In genomic region chr10:79437111-79437814, GRCh38 we compare ENCODE assay signal across 17 cellular contexts. TPM values are rescaled to one million over a fixed set of nuclear protein-coding genes. Genes with fewer than 3 reads are reported as not detected.
DNase-seq lines count a peak whose midpoint lies in the region; ATAC-seq, FAIRE-seq and TF ChIP-seq lines count a peak whose summit lies in the region.
"Had no signal": no experiment of that assay in that cellular context is flagged by ENCODE, and none has a peak within 500 bp of the region (broad histone marks: within the 10 kb centered on the region; RNA-seq: fewer than 3 reads in every experiment).

No MANE protein-coding gene starts in this region.

- peaks cover 59% of the 10 kb centered on the region for H3K4me1 ChIP-seq in astrocyte (ENCODE audit: insufficient read depth, low read length)
- H3K4me1 ChIP-seq in keratinocyte (ENCODE audit: control insufficient read depth, extremely low read depth, insufficient read depth, low read length), result peaks cover 19% of the 10 kb centered on the region
- peaks cover 98% of the 10 kb centered on the region for H3K4me1 ChIP-seq in stomach smooth muscle (ENCODE audit: control insufficient read depth, insufficient read depth, low read length)

- H4K20me1 ChIP-seq in astrocyte (ENCODE audit: insufficient read depth, low read length) (peaks cover 79% of the 10 kb centered on the region), keratinocyte (ENCODE audit: control insufficient read depth, extremely low read depth, insufficient read depth, low read length) (peaks cover 4% of the 10 kb centered on the region)

- H3K27me3 ChIP-seq in H7 (ENCODE audit: control insufficient read depth, insufficient read depth, low read length), result no peaks in the 10 kb centered on the region
- no peaks in the 10 kb centered on the region for H3K27me3 ChIP-seq in astrocyte (ENCODE audit: insufficient read depth, low read length)
- peaks cover 9% of the 10 kb centered on the region for H3K27me3 ChIP-seq in keratinocyte (ENCODE audit: control insufficient read depth, extremely low read depth, insufficient read depth, low read length)
- H3K27me3 ChIP-seq in stomach smooth muscle (ENCODE audit: control insufficient read depth in 1 of 2, insufficient read depth in 2 of 2, low read length in 2 of 2), result no peaks in the 10 kb centered on the region
- H3K27me3 ChIP-seq: BLaER1 treated with 17β-estradiol and CSF1 and Interleukin-3, amounts not matched to agents 10 nM and 100 nM had no signal

- DNase-seq in H7, result peak; percentile 15
- no peak for DNase-seq in astrocyte (ENCODE audit: low read depth)
- no peak for DNase-seq in keratinocyte (ENCODE audit: low read depth, low spot score)
- DNase-seq in stimulated activated CD4-positive, alpha-beta T cell treated with anti-CD3 and anti-CD28 coated beads, Interleukin-15, amount 100 ng/mL, for 24 hours, result no peak
- DNase-seq in stimulated activated CD4-positive, alpha-beta T cell treated with anti-CD3 and anti-CD28 coated beads, Interleukin-4, amount 100 ng/mL, for 4 hours, result no peak
- DNase-seq: activated gamma-delta T cell; cortex of kidney; foreskin fibroblast; islet precursor cell; naive thymus-derived CD8-positive, alpha-beta T cell; stimulated activated CD4-positive, alpha-beta T cell treated with anti-CD3 and anti-CD28 coated beads, Interleukin-12 subunit alpha, Interleukin-12 subunit beta, amount 100 ng/mL, for 4 hours; T-helper 2 cell had no signal

- no peaks in the 10 kb centered on the region for H3K9me3 ChIP-seq in astrocyte (ENCODE audit: insufficient read depth, low read depth, low read length)
- no peaks in the 10 kb centered on the region for H3K9me3 ChIP-seq in keratinocyte (ENCODE audit: control insufficient read depth, low read depth, low read length)
- H3K9me3 ChIP-seq in stomach smooth muscle (ENCODE audit: control insufficient read depth in 2 of 2, low read length in 2 of 2), result no peaks in the 10 kb centered on the region
- H3K9me3 ChIP-seq: BLaER1 treated with 17β-estradiol and CSF1 and Interleukin-3, amounts not matched to agents 10 nM and 100 nM had no signal

- H3K9ac ChIP-seq in astrocyte (ENCODE audit: low read length), result no peak overlapping the region
- H3K9ac ChIP-seq in keratinocyte (ENCODE audit: control insufficient read depth, extremely low read depth, insufficient read depth, low read length), result no peak overlapping the region
- H3K9ac ChIP-seq in stomach smooth muscle (ENCODE audit: low read length in 2 of 2), result peak overlapping the region; percentile 47 to 60

- peaks cover 33% of the 10 kb centered on the region for H3K4me1 Mint-ChIP-seq in astrocyte (ENCODE audit: low read depth, unreplicated experiment)
- H3K4me1 Mint-ChIP-seq: naive thymus-derived CD8-positive, alpha-beta T cell had no signal

- dilution Hi-C loops in keratinocyte (cut with MboI; ENCODE audit: extremely low pct_ligation_motif_present, low sequenced_read_pairs), result no loop called here

- ATAC-seq in GM19395 (IDR thresholded peaks at IDR 0.05; ENCODE audit: unreplicated experiment), result no peak
- ATAC-seq in GM18502 (IDR thresholded peaks at IDR 0.05; ENCODE audit: poor library complexity, unreplicated experiment), result no peak
- ATAC-seq: naive thymus-derived CD8-positive, alpha-beta T cell had no signal

- H3K4me2 ChIP-seq in astrocyte (ENCODE audit: low read length) (peak overlapping the region; percentile 14), keratinocyte (ENCODE audit: control insufficient read depth, extremely low read depth, insufficient read depth, low read depth, low read length) (peak overlapping the region; percentile 14)

- H3K4me3 ChIP-seq in H7 (ENCODE audit: insufficient read depth, low read depth, low read length) (no peak overlapping the region), astrocyte (ENCODE audit: insufficient read depth, low read depth, low read length) (no peak overlapping the region), keratinocyte (ENCODE audit: control insufficient read depth in 2 of 3, extremely low read depth in 1 of 3, insufficient read depth in 2 of 3, low read depth in 1 of 3, low read length in 3 of 3) (no peak overlapping the region), stomach smooth muscle (ENCODE audit: low read length in 2 of 2) (peak overlapping the region in 1 of 2 donors; percentile 55)
- H3K4me3 ChIP-seq: BLaER1 treated with 17β-estradiol and CSF1 and Interleukin-3, amounts not matched to agents 10 nM and 100 nM had no signal

- H3K27ac Mint-ChIP-seq in astrocyte (ENCODE audit: unreplicated experiment), result no peak overlapping the region

- TF ChIP-seq CTCF in astrocyte (IDR thresholded peaks at IDR 0.05; ENCODE audit: insufficient read depth, low read depth, low read length) (no peak), keratinocyte (optimal IDR thresholded peaks at IDR 0.05 in 1 of 3, IDR thresholded peaks at IDR 0.05 in 1 of 3, conservative IDR thresholded peaks at IDR 0.05 in 1 of 3; ENCODE audit: extremely low read depth in 1 of 3, insufficient read depth in 2 of 3, low read length in 3 of 3) (no peak)

- H3K27me3 Mint-ChIP-seq in astrocyte (ENCODE audit: low read depth, unreplicated experiment), result no peaks in the 10 kb centered on the region

- H3K9me3 Mint-ChIP-seq in astrocyte (ENCODE audit: unreplicated experiment), result no peaks in the 10 kb centered on the region
- H3K9me3 Mint-ChIP-seq: naive thymus-derived CD8-positive, alpha-beta T cell had no signal

- H3K27ac ChIP-seq in astrocyte (ENCODE audit: low read depth, low read length), result no peak overlapping the region
- H3K27ac ChIP-seq in keratinocyte (ENCODE audit: control insufficient read depth, insufficient read depth, low read length), result no peak overlapping the region
- peak overlapping the region; percentile 87 for H3K27ac ChIP-seq in stomach smooth muscle (ENCODE audit: low read length)
- H3K27ac ChIP-seq: BLaER1 treated with 17β-estradiol and CSF1 and Interleukin-3, amounts not matched to agents 10 nM and 100 nM had no signal

- no peaks in the 10 kb centered on the region for H3K9me1 ChIP-seq in keratinocyte (ENCODE audit: control insufficient read depth, extremely low read depth, insufficient read depth, low read length)

- peaks cover 5% of the 10 kb centered on the region for H3K36me3 Mint-ChIP-seq in astrocyte (ENCODE audit: low read depth, unreplicated experiment)
- H3K36me3 Mint-ChIP-seq: naive thymus-derived CD8-positive, alpha-beta T cell had no signal

- FAIRE-seq in astrocyte (lab: Jason Lieb, UNC) (no peak), keratinocyte (lab: Jason Lieb, UNC) (peak; percentile 20)
- FAIRE-seq: GM18507 had no signal

- H3K4me3 Mint-ChIP-seq in astrocyte (ENCODE audit: unreplicated experiment), result no peak overlapping the region
- H3K4me3 Mint-ChIP-seq: naive thymus-derived CD8-positive, alpha-beta T cell had no signal

- no peak overlapping the region for H2AFZ ChIP-seq in astrocyte (ENCODE audit: low read depth, low read length)
- H2AFZ ChIP-seq in keratinocyte (ENCODE audit: control insufficient read depth, low read length), result no peak overlapping the region

- H3K36me3 ChIP-seq in H7 (replicated peaks; ENCODE audit: control insufficient read depth, insufficient read depth, low read length), result no peaks in the 10 kb centered on the region
- no peaks in the 10 kb centered on the region for H3K36me3 ChIP-seq in astrocyte (ENCODE audit: insufficient read depth, low read length)
- H3K36me3 ChIP-seq in keratinocyte (ENCODE audit: control insufficient read depth in 2 of 2, extremely low read depth in 1 of 2, insufficient read depth in 2 of 2, low read length in 2 of 2), result no peaks in the 10 kb centered on the region
- peaks cover 4 to 10% of the 10 kb centered on the region in 2 donors for H3K36me3 ChIP-seq in stomach smooth muscle (ENCODE audit: control insufficient read depth in 2 of 2, insufficient read depth in 2 of 2, low read length in 2 of 2)

- H3K79me2 ChIP-seq in astrocyte (ENCODE audit: insufficient read depth, low read length) (peaks cover 84% of the 10 kb centered on the region), keratinocyte (ENCODE audit: control insufficient read depth, insufficient read depth, low read length) (no peaks in the 10 kb centered on the region)

RNA-seq across cellular contexts. Expression of gene ZCCHC24, which starts 8.2 kb away (rescaled TPM):
- total RNA-seq in H7 (2014; rRNA removed; shearing (Covaris generic)), result 7.5 and 9.0 TPM in 2 replicates
- total RNA-seq in astrocyte, result 21.4 and 26.2 TPM in 2 replicates
- 0.91 to 1.5 TPM (median 0.96 TPM) in 3 replicates for polyA plus RNA-seq in keratinocyte
- polyA plus RNA-seq in keratinocyte (2011; ENCODE audit: low read depth), result 0.31 TPM
- 0.77 and 1.4 TPM in 2 replicates for polyA plus RNA-seq in keratinocyte (2011; cell fraction: cytosol; rRNA removed)
- polyA plus RNA-seq in keratinocyte (2011; cell fraction: nucleus; rRNA removed), result 1.7 and 2.6 TPM in 2 replicates
- polyA plus RNA-seq in keratinocyte (2012; ENCODE audit: low replicate concordance), result 0.95 and 1.2 TPM in 2 replicates
- 1.3 to 2.3 TPM (median 1.9 TPM) in 3 replicates for polyA minus RNA-seq in keratinocyte
- polyA minus RNA-seq in keratinocyte (2011; cell fraction: cytosol; rRNA and poly(A)+ RNA removed), result 6.3 TPM
- polyA minus RNA-seq in keratinocyte (2011; cell fraction: nucleus; rRNA and poly(A)+ RNA removed), result 1.8 and 2.0 TPM in 2 replicates

Comparison
In these comparisons a context has a peak if more than half of its experiments do, and no peak if none do; other contexts are left out.
1. H3K9ac ChIP-seq: peak in stomach smooth muscle (2 of 2); none in astrocyte (single experiment) and keratinocyte (single experiment).